ENCODE assay signal across 2 cellular contexts in the genomic region with DNA sequence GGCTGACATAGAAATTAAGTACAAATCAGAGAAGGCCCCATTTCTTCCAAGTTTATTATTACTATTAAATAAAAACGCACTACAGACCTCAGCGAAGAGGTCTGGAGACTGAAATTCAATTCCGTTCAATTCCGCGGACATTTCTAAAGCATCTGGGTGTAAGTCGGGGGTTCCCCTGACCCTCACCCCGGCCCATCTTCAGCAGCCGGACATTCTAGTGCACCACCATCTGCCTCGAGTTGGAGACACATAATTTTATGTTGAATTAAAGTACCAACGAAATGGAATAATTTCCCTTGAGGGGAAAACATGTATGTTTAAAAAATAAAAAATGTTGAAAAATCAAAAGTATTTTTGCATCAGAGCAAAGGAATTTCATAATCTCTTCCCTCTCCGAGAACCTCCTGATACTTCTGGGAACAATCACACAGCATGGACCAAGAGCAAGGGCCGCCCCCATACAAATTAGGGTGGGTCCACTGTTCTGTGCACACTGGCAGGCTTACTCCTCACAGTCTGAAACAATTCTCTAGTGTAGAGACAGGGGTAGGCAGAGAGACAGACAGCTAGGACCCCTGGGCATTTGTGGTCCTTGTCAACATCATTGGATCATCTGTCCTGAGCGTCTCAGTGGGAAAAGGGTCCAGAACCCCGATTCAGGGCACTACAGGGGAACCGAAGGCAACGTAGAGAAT.
TF ChIP-seq lines count a peak whose summit lies in the region.

No MANE protein-coding gene starts in this region.

TF ChIP-seq in A549, 52 proteins besides CTCF, POLR2A, EP300 and RAD21:
- TF ChIP-seq EHMT2 (IDR thresholded peaks at IDR 0.05; ENCODE audit: low read depth) (no peak), ZFP36 (IDR thresholded peaks at IDR 0.05; ENCODE audit: borderline replicate concordance, partially characterized antibody) (no peak), ZNF302 (CRISPR knock-in tag; IDR thresholded peaks at IDR 0.05) (no peak), CEBPB (IDR thresholded peaks at IDR 0.05) (no peak), RARB (CRISPR knock-in tag; IDR thresholded peaks at IDR 0.05) (no peak), RFX5 (IDR thresholded peaks at IDR 0.05) (no peak), RNF2 (IDR thresholded peaks at IDR 0.05; ENCODE audit: borderline replicate concordance, low read depth) (no peak), KDM5A (IDR thresholded peaks at IDR 0.05) (no peak), JUN (IDR thresholded peaks at IDR 0.05) (no peak), ZSCAN20 (CRISPR knock-in tag; IDR thresholded peaks at IDR 0.05) (no peak), ESRRA (IDR thresholded peaks at IDR 0.05; ENCODE audit: borderline replicate concordance, low read length) (no peak), TP53 (CRISPR knock-in tag; IDR thresholded peaks at IDR 0.05) (no peak), FOSB (CRISPR knock-in tag; IDR thresholded peaks at IDR 0.05) (no peak), PHF8 (IDR thresholded peaks at IDR 0.05; ENCODE audit: borderline replicate concordance, low read depth) (no peak), GATA3 (IDR thresholded peaks at IDR 0.05; ENCODE audit: borderline replicate concordance) (no peak), NR3C1 (IDR thresholded peaks at IDR 0.05) (no peak), CHD2 (IDR thresholded peaks at IDR 0.05; ENCODE audit: low read length, partially characterized antibody) (no peak), HOXB5 (CRISPR knock-in tag; IDR thresholded peaks at IDR 0.05) (no peak)
- TF ChIP-seq, protein P1, sequence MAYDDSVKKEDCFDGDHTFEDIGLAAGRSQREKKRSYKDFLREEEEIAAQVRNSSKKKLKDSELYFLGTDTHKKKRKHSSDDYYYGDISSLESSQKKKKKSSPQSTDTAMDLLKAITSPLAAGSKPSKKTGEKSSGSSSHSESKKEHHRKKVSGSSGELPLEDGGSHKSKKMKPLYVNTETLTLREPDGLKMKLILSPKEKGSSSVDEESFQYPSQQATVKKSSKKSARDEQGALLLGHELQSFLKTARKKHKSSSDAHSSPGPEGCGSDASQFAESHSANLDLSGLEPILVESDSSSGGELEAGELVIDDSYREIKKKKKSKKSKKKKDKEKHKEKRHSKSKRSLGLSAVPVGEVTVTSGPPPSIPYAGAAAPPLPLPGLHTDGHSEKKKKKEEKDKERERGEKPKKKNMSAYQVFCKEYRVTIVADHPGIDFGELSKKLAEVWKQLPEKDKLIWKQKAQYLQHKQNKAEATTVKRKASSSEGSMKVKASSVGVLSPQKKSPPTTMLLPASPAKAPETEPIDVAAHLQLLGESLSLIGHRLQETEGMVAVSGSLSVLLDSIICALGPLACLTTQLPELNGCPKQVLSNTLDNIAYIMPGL (CRISPR knock-in tag; IDR thresholded peaks at IDR 0.05; ENCODE audit: borderline replicate concordance) = no peak

TF ChIP-seq in IMR-90, 13 proteins besides CTCF, POLR2A, EP300 and RAD21:
- no peak for TF ChIP-seq MXI1 (IDR thresholded peaks at IDR 0.05; ENCODE audit: borderline replicate concordance, low read depth, low read length)
- TF ChIP-seq MAFK (IDR thresholded peaks at IDR 0.05; ENCODE audit: low read depth, low read length) = no peak
- TF ChIP-seq BHLHE40 (IDR thresholded peaks at IDR 0.05; ENCODE audit: low read depth, low read length) = no peak
- TF ChIP-seq, protein P2, sequence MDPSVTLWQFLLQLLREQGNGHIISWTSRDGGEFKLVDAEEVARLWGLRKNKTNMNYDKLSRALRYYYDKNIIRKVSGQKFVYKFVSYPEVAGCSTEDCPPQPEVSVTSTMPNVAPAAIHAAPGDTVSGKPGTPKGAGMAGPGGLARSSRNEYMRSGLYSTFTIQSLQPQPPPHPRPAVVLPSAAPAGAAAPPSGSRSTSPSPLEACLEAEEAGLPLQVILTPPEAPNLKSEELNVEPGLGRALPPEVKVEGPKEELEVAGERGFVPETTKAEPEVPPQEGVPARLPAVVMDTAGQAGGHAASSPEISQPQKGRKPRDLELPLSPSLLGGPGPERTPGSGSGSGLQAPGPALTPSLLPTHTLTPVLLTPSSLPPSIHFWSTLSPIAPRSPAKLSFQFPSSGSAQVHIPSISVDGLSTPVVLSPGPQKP (IDR thresholded peaks at IDR 0.05; ENCODE audit: borderline replicate concordance, low read depth, low read length) = no peak
- no peak for TF ChIP-seq CHD1 (IDR thresholded peaks at IDR 0.05; ENCODE audit: low read depth, low read length)
- TF ChIP-seq SMC3 (IDR thresholded peaks at IDR 0.05; ENCODE audit: low read depth, low read length) = no peak
- TF ChIP-seq, protein P3, sequence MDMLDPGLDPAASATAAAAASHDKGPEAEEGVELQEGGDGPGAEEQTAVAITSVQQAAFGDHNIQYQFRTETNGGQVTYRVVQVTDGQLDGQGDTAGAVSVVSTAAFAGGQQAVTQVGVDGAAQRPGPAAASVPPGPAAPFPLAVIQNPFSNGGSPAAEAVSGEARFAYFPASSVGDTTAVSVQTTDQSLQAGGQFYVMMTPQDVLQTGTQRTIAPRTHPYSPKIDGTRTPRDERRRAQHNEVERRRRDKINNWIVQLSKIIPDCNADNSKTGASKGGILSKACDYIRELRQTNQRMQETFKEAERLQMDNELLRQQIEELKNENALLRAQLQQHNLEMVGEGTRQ (IDR thresholded peaks at IDR 0.05; ENCODE audit: low read depth, low read length) = no peak
- TF ChIP-seq MAZ (IDR thresholded peaks at IDR 0.05; ENCODE audit: borderline replicate concordance, low read depth, low read length) = no peak
- TF ChIP-seq NFE2L2 (IDR thresholded peaks at IDR 0.05; ENCODE audit: low read depth, low read length) = no peak
- no peak for TF ChIP-seq RFX5 (IDR thresholded peaks at IDR 0.05; ENCODE audit: low read depth, low read length)
